13 cellular contexts compared by ENCODE assay signal in genomic region chr22:37258810-37259472, GRCh38. TPM values are rescaled to one million over a fixed set of nuclear protein-coding genes. Genes with fewer than 3 reads are reported as not detected.
DNase-seq lines count a peak whose midpoint lies in the region; ATAC-seq and TF ChIP-seq lines count a peak whose summit lies in the region.
"Had no signal": no experiment of that assay in that cellular context is flagged by ENCODE, and none has a peak within 500 bp of the region (broad histone marks: within the 10 kb centered on the region; RNA-seq: fewer than 3 reads in every experiment).

No MANE protein-coding gene starts in this region.

- no peaks in the 10 kb centered on the region for H3K36me3 Mint-ChIP-seq in endodermal cell (ENCODE audit: low read depth)

- peaks cover 37% of the 10 kb centered on the region for H3K27me3 Mint-ChIP-seq in endodermal cell (ENCODE audit: insufficient read depth)

- peak overlapping the region; percentile 39 for H3K4me3 Mint-ChIP-seq in endodermal cell

- peaks cover 15% of the 10 kb centered on the region for H3K27me3 ChIP-seq in endodermal cell (ENCODE audit: control insufficient read depth, insufficient read depth, low read length, poor library complexity, severe bottlenecking)
- H3K27me3 ChIP-seq in osteoblast (ENCODE audit: insufficient read depth, low read length), result peaks cover 22% of the 10 kb centered on the region

- H3K36me3 ChIP-seq in ES-I3 (ENCODE audit: insufficient read depth, low read length) (no peaks in the 10 kb centered on the region), endodermal cell (ENCODE audit: control insufficient read depth, insufficient read depth, low read length) (no peaks in the 10 kb centered on the region), osteoblast (ENCODE audit: insufficient read depth, low read length) (no peaks in the 10 kb centered on the region)
- H3K36me3 ChIP-seq: cardiac muscle cell, heart left ventricle, left ventricle myocardium inferior had no signal

- peaks cover 31% of the 10 kb centered on the region for H3K4me1 Mint-ChIP-seq in endodermal cell

- H3K4me1 ChIP-seq in ES-I3 (ENCODE audit: insufficient read depth, low read length) (peaks cover 15% of the 10 kb centered on the region; the same call in 1 of the 2 replicates), endodermal cell (ENCODE audit: control insufficient read depth, insufficient read depth, low read length) (peaks cover 13% of the 10 kb centered on the region), osteoblast (ENCODE audit: insufficient read depth, low read length) (peaks cover 21% of the 10 kb centered on the region)

- WGBS in endodermal cell (ENCODE audit: insufficient coverage in 1 of 2, insufficient read length in 1 of 2), 2 experiments, result 78 to 90% methylated on average over 13 to 14 of the region's 14 CpGs

- no peak for ATAC-seq in GM21529 (IDR thresholded peaks at IDR 0.05; ENCODE audit: unreplicated experiment)

- no peak overlapping the region for H3K27ac Mint-ChIP-seq in endodermal cell

- H4K20me1 ChIP-seq in osteoblast (ENCODE audit: insufficient read depth, low read length), result no peaks in the 10 kb centered on the region

- H2AFZ ChIP-seq in osteoblast (ENCODE audit: low read length), result no peak overlapping the region

- H3K9me3 ChIP-seq in ES-I3 (ENCODE audit: control insufficient read depth, insufficient read depth, low read length) (peaks cover under 1% of the 10 kb centered on the region; the same call in 1 of the 2 replicates), endodermal cell (ENCODE audit: control insufficient read depth, low read length) (peaks cover 5% of the 10 kb centered on the region), osteoblast (ENCODE audit: low read depth, low read length) (peaks cover 4% of the 10 kb centered on the region)

- H3K4me3 ChIP-seq in endodermal cell (ENCODE audit: low read length), result no peak overlapping the region
- H3K4me3 ChIP-seq in osteoblast (ENCODE audit: insufficient read depth, low read length), result no peak overlapping the region
- H3K4me3 ChIP-seq: cardiac muscle cell, heart left ventricle, left ventricle myocardium inferior had no signal

- no peaks in the 10 kb centered on the region for H3K79me2 ChIP-seq in osteoblast (ENCODE audit: insufficient read depth, low read length)

- H3K9me3 Mint-ChIP-seq in endodermal cell, result peaks cover 8% of the 10 kb centered on the region

- peak overlapping the region; percentile 68 for H3K4me2 ChIP-seq in osteoblast (ENCODE audit: insufficient read depth, low read length)

- TF ChIP-seq CTCF in endodermal cell (conservative IDR thresholded peaks at IDR 0.05), result no peak
- no peak for TF ChIP-seq CTCF in osteoblast (IDR thresholded peaks at IDR 0.05; ENCODE audit: extremely low read depth, low read depth, low read length)

- peak overlapping the region; percentile 30; the same call in 1 of the 2 replicates for H3K9ac ChIP-seq in ES-I3 (ENCODE audit: low read depth, low read length)
- no peak overlapping the region for H3K9ac ChIP-seq in endodermal cell (ENCODE audit: extremely low read depth, low read length, poor library complexity, severe bottlenecking)

- no peak overlapping the region for H3K27ac ChIP-seq in endodermal cell (ENCODE audit: low read depth, low read length)
- H3K27ac ChIP-seq in osteoblast (ENCODE audit: low read depth, low read length), result no peak overlapping the region
- H3K27ac ChIP-seq: cardiac muscle cell, heart left ventricle, left ventricle myocardium inferior had no signal

- DNase-seq in NCI-H526 treated with DMSO at 0.1 percent for 48 hours (lab: John Stamatoyannopoulos, UW) (peak; percentile 73), endodermal cell (peak; percentile 62), osteoblast (ENCODE audit: insufficient read length, low spot score, missing footprints) (no peak), KG1 (lab: John Stamatoyannopoulos, UW) (no peak), NOMO-1 treated with dmso at 0.1 percent for 144 hours (lab: John Stamatoyannopoulos, UW; ENCODE audit: unreplicated experiment) (no peak), NCI-H524 treated with DMSO at 0.1 percent for 48 hours (lab: John Stamatoyannopoulos, UW) (no peak)
- DNase-seq: heart left ventricle, left ventricle myocardium inferior, NCI-H226, substantia nigra had no signal

RNA-seq across cellular contexts. Expression of gene RAC2, which starts 14.9 kb away (rescaled TPM):
- 1 to 10 TPM; 4.5 to 5.6 TPM for total RNA-seq in endodermal cell
- 2.0 TPM for polyA plus RNA-seq in endodermal cell (2013, experiment 1 of 2)
- polyA plus RNA-seq in endodermal cell (2013, experiment 2 of 2), result 1.8 TPM
- total RNA-seq in osteoblast, result 13.6 and 14.5 TPM in 2 replicates

RNA-seq across cellular contexts. Expression of gene CYTH4, which starts 23.4 kb away (rescaled TPM):
- total RNA-seq in endodermal cell (not detected), osteoblast (0.59 and 0.72 TPM in 2 replicates)
- not detected for polyA plus RNA-seq in endodermal cell (2013, experiment 1 of 2)
- polyA plus RNA-seq in endodermal cell (2013, experiment 2 of 2), result not detected
- total RNA-seq: cardiac muscle cell had no signal
- polyA plus RNA-seq: cardiac muscle cell had no signal

RNA-seq across cellular contexts. Expression of gene SSTR3, which starts 46.7 kb away (rescaled TPM):
- total RNA-seq in endodermal cell (under 1 TPM; 0.11 to 0.20 TPM), osteoblast (not detected in 2 replicates)
- polyA plus RNA-seq in endodermal cell (2013, experiment 1 of 2), result 0.14 TPM
- polyA plus RNA-seq in endodermal cell (2013, experiment 2 of 2), result 0.12 TPM
- total RNA-seq: left ventricle myocardium inferior had no signal
- polyA plus RNA-seq: cardiac muscle cell, heart left ventricle had no signal

Comparison
In these comparisons a context has a peak if more than half of its experiments do, and no peak if none do; other contexts are left out.
1. DNase-seq: peak in NCI-H526 treated with DMSO at 0.1 percent for 48 hours (single experiment) and endodermal cell (single experiment); none in osteoblast (single experiment), KG1 (single experiment), NOMO-1 treated with dmso at 0.1 percent for 144 hours (single experiment) and NCI-H524 treated with DMSO at 0.1 percent for 48 hours (single experiment).